In the genomic region with DNA sequence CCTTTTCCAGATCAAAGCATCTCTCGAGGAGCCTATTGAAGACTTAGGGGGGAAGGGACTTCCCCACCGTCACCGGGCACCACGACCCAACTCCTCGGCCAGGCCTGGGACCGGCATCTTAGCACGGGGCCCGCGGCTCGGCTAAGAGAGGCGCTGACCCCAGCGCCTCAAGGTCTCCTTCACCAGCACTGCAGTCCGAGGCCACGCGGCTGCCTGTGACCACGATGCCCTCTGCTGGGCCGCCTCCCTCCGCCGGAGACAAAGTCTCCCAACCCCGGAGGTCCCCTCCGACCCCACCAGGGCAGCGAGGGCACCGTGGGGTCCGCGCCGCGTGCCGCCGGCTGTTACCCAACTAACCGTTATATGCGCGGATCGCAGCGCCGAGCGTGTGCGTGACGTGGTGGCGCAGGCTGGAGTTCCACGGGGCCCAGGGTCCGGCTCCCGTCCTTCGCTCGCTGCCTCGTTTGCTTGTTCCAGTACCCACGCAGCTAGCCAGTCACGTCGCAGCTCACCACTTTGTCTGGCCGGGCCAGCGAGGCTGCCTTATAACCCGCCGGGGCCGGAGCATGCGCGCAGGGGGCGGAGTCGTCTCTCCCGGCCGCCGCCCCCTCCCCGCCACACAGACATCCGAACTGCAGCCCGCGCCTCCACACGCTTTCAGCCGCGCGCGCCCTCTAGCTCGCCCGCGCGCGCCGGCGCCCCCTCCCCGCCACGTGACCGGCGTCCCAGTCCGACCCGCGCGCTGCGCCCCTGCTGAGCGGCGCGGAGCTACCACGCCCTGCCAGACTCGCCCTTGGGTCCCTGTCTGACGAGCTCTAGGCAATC, we compare ENCODE assay signal across 8 cellular contexts. TPM values are rescaled to one million over a fixed set of nuclear protein-coding genes. Genes with fewer than 3 reads are reported as not detected.
DNase-seq lines count a peak whose midpoint lies in the region; ATAC-seq, FAIRE-seq and TF ChIP-seq lines count a peak whose summit lies in the region.

A gene with protein sequence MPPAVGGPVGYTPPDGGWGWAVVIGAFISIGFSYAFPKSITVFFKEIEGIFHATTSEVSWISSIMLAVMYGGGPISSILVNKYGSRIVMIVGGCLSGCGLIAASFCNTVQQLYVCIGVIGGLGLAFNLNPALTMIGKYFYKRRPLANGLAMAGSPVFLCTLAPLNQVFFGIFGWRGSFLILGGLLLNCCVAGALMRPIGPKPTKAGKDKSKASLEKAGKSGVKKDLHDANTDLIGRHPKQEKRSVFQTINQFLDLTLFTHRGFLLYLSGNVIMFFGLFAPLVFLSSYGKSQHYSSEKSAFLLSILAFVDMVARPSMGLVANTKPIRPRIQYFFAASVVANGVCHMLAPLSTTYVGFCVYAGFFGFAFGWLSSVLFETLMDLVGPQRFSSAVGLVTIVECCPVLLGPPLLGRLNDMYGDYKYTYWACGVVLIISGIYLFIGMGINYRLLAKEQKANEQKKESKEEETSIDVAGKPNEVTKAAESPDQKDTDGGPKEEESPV (minus strand): TSS at position 519 of the 825 bp plus-strand sequence. CDS start 26,888 bp downstream, outside the sequence.

- peaks cover 12% of the 10 kb centered on the region for H3K36me3 ChIP-seq in OCI-LY1 (ENCODE audit: insufficient read depth, low read length)
- peaks cover 0 to 5% of the 10 kb centered on the region in 2 experiments for H3K36me3 ChIP-seq in endothelial cell of umbilical vein (ENCODE audit: control insufficient read depth in 2 of 2, extremely low read depth in 1 of 2, insufficient read depth in 2 of 2, low read length in 2 of 2)

- no peaks in the 10 kb centered on the region for H3K9me2 ChIP-seq in OCI-LY1 (ENCODE audit: low read depth, low read length)

- H3K4me2 ChIP-seq in OCI-LY1 (ENCODE audit: low read length) (peak within 1 kb of the TSS; percentile 92), endothelial cell of umbilical vein (ENCODE audit: insufficient read depth, low read length) (peak within 1 kb of the TSS; percentile 99)

- BruUV-seq in endothelial cell of umbilical vein (replicated peaks; lab: Mats Ljungman, UMichigan): no TSS peak

- peaks cover 62% of the 10 kb centered on the region for H3K79me2 ChIP-seq in OCI-LY1 (ENCODE audit: insufficient read depth, low read length)
- peaks cover 93% of the 10 kb centered on the region for H3K79me2 ChIP-seq in endothelial cell of umbilical vein (ENCODE audit: control insufficient read depth, insufficient read depth, low read length)

- peak; percentile 68 for ATAC-seq in GM21528 (IDR thresholded peaks at IDR 0.05; ENCODE audit: low FRiP score, unreplicated experiment)

- no peaks in the 10 kb centered on the region for H4K20me1 ChIP-seq in OCI-LY1 (ENCODE audit: insufficient read depth, low read length)
- peaks cover 12% of the 10 kb centered on the region for H4K20me1 ChIP-seq in endothelial cell of umbilical vein (replicated peaks; ENCODE audit: control insufficient read depth, extremely low read depth, insufficient read depth, low read length)

- FAIRE-seq in endothelial cell of umbilical vein (lab: Jason Lieb, UNC): peak; percentile 80

- dilution Hi-C loops in endothelial cell of umbilical vein (cut with MboI; ENCODE audit: extremely low pct_ligation_motif_present, low sequenced_read_pairs): no loop called here

- POLR2A ChIA-PET in endothelial cell of umbilical vein (lab: Charles Lee): interaction anchor here (0.5 to 1.8 kb wide), 15 partner anchors 9 to 258 kb away, joined by 3 to 25 read pairs (median 5); partner anchors contain the start of genes LRIG2 and PPM1J

- peaks cover 67% of the 10 kb centered on the region for H3K4me1 ChIP-seq in OCI-LY1 (ENCODE audit: insufficient read depth, low read length, severe bottlenecking)
- H3K4me1 ChIP-seq in endothelial cell of umbilical vein (ENCODE audit: control insufficient read depth, extremely low read depth, insufficient read depth, low read length): peaks cover 42% of the 10 kb centered on the region
- H3K4me1 ChIP-seq in mononuclear cell (ENCODE audit: insufficient read depth, low read length): peaks cover 30% of the 10 kb centered on the region

- no peak within 1 kb of the TSS for H2AFZ ChIP-seq in OCI-LY1 (ENCODE audit: low read length)
- peak within 1 kb of the TSS; percentile 97 for H2AFZ ChIP-seq in endothelial cell of umbilical vein (ENCODE audit: low read depth, low read length)

- DNase-seq in DMS114 treated with DMSO at 0.1 percent for 48 hours (lab: John Stamatoyannopoulos, UW; ENCODE audit: unreplicated experiment): peak; percentile 92
- DNase-seq in HuH-7.5 (ENCODE audit: low spot score): peak; percentile 75
- DNase-seq in activated CD8-positive, alpha-beta memory T cell treated with anti-CD3 and anti-CD28 coated beads, Interleukin-2, amount 50 U/mL, for 4 hours: peak; percentile 92
- peak; percentile 96 for DNase-seq in endothelial cell of umbilical vein (ENCODE audit: low read depth, low spot score)
- peak; percentile 88 to 89 for DNase-seq in stimulated activated CD8-positive, alpha-beta memory T cell treated with anti-CD3 and anti-CD28 coated beads, Interleukin-2, amount 100 ng/mL, for 48 hours (ENCODE audit: low read depth in 2 of 2)

- TF ChIP-seq CTCF in OCI-LY1 (IDR thresholded peaks at IDR 0.05; ENCODE audit: low read length): peak; percentile 10; the same call in 1 of the 2 replicates
- TF ChIP-seq CTCF in endothelial cell of umbilical vein (IDR thresholded peaks at IDR 0.05; ENCODE audit: extremely low read depth in 1 of 2, insufficient read depth in 1 of 2, low read depth in 1 of 2, low read length in 2 of 2): peak in 1 of 2 donors; percentile 35

- peak; percentile 99 for TF ChIP-seq POLR2A in endothelial cell of umbilical vein (IDR thresholded peaks at IDR 0.05; ENCODE audit: low read depth, low read length)

- CTCF ChIA-PET in endothelial cell of umbilical vein (lab: Charles Lee): interaction anchor here (0.8 to 1.7 kb wide), 15 partner anchors 8 to 237 kb away, joined by 3 to 22 read pairs (median 4); partner anchors contain the start of gene LRIG2

- peak within 1 kb of the TSS; percentile 95 for H3K4me3 ChIP-seq in OCI-LY1 (ENCODE audit: low read depth, low read length, poor library complexity, severe bottlenecking)
- peak within 1 kb of the TSS; percentile 91 to 99 (median 97) for H3K4me3 ChIP-seq in endothelial cell of umbilical vein (replicated peaks in 1 of 3; ENCODE audit: insufficient read depth in 1 of 3, low read depth in 1 of 3, low read length in 3 of 3)
- H3K4me3 ChIP-seq in mononuclear cell (ENCODE audit: low read length): peak within 1 kb of the TSS; percentile 85

- H3K9ac ChIP-seq in OCI-LY1 (ENCODE audit: low read length) (peak within 1 kb of the TSS; percentile 98), endothelial cell of umbilical vein (replicated peaks; ENCODE audit: extremely low read depth, insufficient read depth, low read length) (peak within 1 kb of the TSS; percentile 97)

- no peaks in the 10 kb centered on the region for H3F3A ChIP-seq in OCI-LY1 (ENCODE audit: insufficient read depth, low read length)

- H3K9me1 ChIP-seq in endothelial cell of umbilical vein (replicated peaks; ENCODE audit: control insufficient read depth, extremely low read depth, insufficient read depth, low read length): no peaks in the 10 kb centered on the region

- H3K9me3 ChIP-seq in OCI-LY1 (ENCODE audit: low read length): no peaks in the 10 kb centered on the region
- no peaks in the 10 kb centered on the region for H3K9me3 ChIP-seq in endothelial cell of umbilical vein (replicated peaks; ENCODE audit: control insufficient read depth, insufficient read depth, low read length)
- H3K9me3 ChIP-seq in mononuclear cell (ENCODE audit: low read depth, low read length): no peaks in the 10 kb centered on the region

- no peaks in the 10 kb centered on the region for H3K27me3 ChIP-seq in OCI-LY1 (ENCODE audit: insufficient read depth, low read length)
- no peaks in the 10 kb centered on the region for H3K27me3 ChIP-seq in endothelial cell of umbilical vein (ENCODE audit: control insufficient read depth in 2 of 2, insufficient read depth in 2 of 2, low read length in 2 of 2)
- H3K27me3 ChIP-seq in mononuclear cell (ENCODE audit: insufficient read depth, low read length): no peaks in the 10 kb centered on the region

- H3K27ac ChIP-seq in OCI-LY1 (ENCODE audit: low read depth, low read length, poor library complexity, severe bottlenecking) (peak within 1 kb of the TSS; percentile 87), endothelial cell of umbilical vein (ENCODE audit: insufficient read depth, low read depth, low read length) (peak within 1 kb of the TSS; percentile 89)

- intact Hi-C loops in endothelial cell of umbilical vein (cut with micrococcal nuclease): loop anchor here (1.0 to 5.0 kb wide), 9 partner anchors 49 to 564 kb away; partner anchors contain the start of gene LRIG2

TF ChIP-seq in endothelial cell of umbilical vein, 7 proteins besides CTCF, POLR2A, EP300 and RAD21:
- TF ChIP-seq MAX (IDR thresholded peaks at IDR 0.05; ENCODE audit: insufficient read depth, insufficient read length): peak; percentile 73
- TF ChIP-seq MYC (IDR thresholded peaks at IDR 0.05; ENCODE audit: low read depth, low read length): peak; percentile 48
- TF ChIP-seq JUN (IDR thresholded peaks at IDR 0.05; ENCODE audit: borderline replicate concordance, insufficient read depth, insufficient read length, low read depth): no peak
- no peak for TF ChIP-seq EZH2 (IDR thresholded peaks at IDR 0.05; ENCODE audit: borderline replicate concordance, low read depth, low read length, severe bottlenecking)
- peak; percentile 99 for TF ChIP-seq POLR2AphosphoS5 (IDR thresholded peaks at IDR 0.05; ENCODE audit: insufficient read depth, low read depth, low read length)

RNA-seq across cellular contexts. Expression of the gene that starts here (rescaled TPM):
- total RNA-seq in endothelial cell of umbilical vein (117 and 148 TPM in 2 replicates), mononuclear cell (15.2 TPM)
- polyA plus RNA-seq in endothelial cell of umbilical vein: 162 and 188 TPM in 2 replicates
- polyA plus RNA-seq in endothelial cell of umbilical vein (2011; cell fraction: cytosol; rRNA removed): 67.0 and 69.4 TPM in 2 replicates
- 78.3 and 86.0 TPM in 2 replicates for polyA plus RNA-seq in endothelial cell of umbilical vein (2011; cell fraction: nucleus; rRNA removed)
- 161 and 167 TPM in 2 replicates for polyA plus RNA-seq in endothelial cell of umbilical vein (2012)
- polyA minus RNA-seq in endothelial cell of umbilical vein: 680 and 711 TPM in 2 replicates
- 165 TPM for polyA minus RNA-seq in endothelial cell of umbilical vein (2011; cell fraction: cytosol; rRNA and poly(A)+ RNA removed)
- polyA minus RNA-seq in endothelial cell of umbilical vein (2011; cell fraction: nucleus; rRNA and poly(A)+ RNA removed): 113 and 130 TPM in 2 replicates

Comparison
In these comparisons a context has a peak if more than half of its experiments do, and no peak if none do; other contexts are left out.
1. Peak in every context shown above with its lines: DNase-seq, ATAC-seq, H3K4me3 ChIP-seq and H3K27ac ChIP-seq.